Comparison of ENCODE assay signal across 8 cellular contexts in the genomic region with DNA sequence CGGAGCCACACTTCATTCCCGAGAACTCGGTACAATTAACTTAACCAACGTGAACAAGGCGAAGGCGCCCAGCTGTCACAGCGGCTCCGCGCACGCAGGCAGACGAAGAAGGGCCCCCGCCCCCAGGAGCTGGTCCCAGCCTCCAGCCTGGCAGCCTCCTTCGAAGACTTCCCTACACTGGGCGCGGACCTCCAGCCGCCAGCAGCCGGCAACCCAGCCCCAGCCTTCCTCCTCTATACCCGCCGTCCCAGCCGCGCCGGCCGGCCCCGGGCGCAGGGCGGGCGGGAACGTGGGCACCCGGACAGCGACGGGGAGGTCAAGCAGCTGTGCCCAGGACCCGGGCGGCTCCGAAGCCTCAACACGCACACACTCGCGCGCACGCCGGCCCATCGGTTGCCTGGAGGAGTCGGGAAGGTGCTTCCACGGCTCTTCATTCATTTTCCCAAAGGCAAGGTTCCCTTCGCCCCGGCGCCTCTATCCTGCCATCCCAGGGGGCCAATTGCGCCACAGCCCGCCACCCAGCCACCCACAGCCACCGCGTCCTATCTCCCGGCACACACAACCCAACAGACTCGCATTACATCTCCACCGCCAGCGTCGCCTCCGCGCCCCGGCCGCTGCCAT. TPM values are rescaled to one million over a fixed set of nuclear protein-coding genes. Genes with fewer than 3 reads are reported as not detected.
DNase-seq lines count a peak whose midpoint lies in the region; ATAC-seq and TF ChIP-seq lines count a peak whose summit lies in the region.

No MANE protein-coding gene starts in this region.

- peaks cover 0 to 7% of the 10 kb centered on the region in 2 donors for H3K27me3 ChIP-seq in tibial nerve

- no peak for TF ChIP-seq EP300 in tibial nerve (IDR thresholded peaks at IDR 0.05)

- no peak for ATAC-seq in GM18868 (IDR thresholded peaks at IDR 0.05; ENCODE audit: unreplicated experiment)

- H3K27ac ChIP-seq in tibial nerve = peak overlapping the region; percentile 44 to 91 (median 90)

- TF ChIP-seq POLR2A in tibial nerve (IDR thresholded peaks at IDR 0.05) = no peak

- WGBS in tibial nerve, 2 donors = 4 to 7% methylated on average over 29 to 59 of the region's 59 CpGs

- peak overlapping the region; percentile 41 to 77 (median 68) for H3K4me3 ChIP-seq in tibial nerve

- no peaks in the 10 kb centered on the region for H3K9me3 ChIP-seq in tibial nerve

- TF ChIP-seq CTCF in tibial nerve (IDR thresholded peaks at IDR 0.05) = no peak

- peaks cover 0 to 56% (median 21%) of the 10 kb centered on the region in 4 donors for H3K4me1 ChIP-seq in tibial nerve

- no peaks in the 10 kb centered on the region for H3K36me3 ChIP-seq in tibial nerve

- DNase-seq in Ammon's horn (ENCODE audit: low spot score) (peak; percentile 39), HuH-7 (ENCODE audit: low spot score) (peak; percentile 50), dermis blood vessel endothelial cell (peak; percentile 56), medulla oblongata (ENCODE audit: extremely low spot score) (peak; percentile 6), tibial nerve (ENCODE audit: low spot score in 2 of 2) (no peak), NCI-H2107 (lab: John Stamatoyannopoulos, UW) (no peak)
- DNase-seq in effector CD4-positive, alpha-beta T cell = no peak

RNA-seq across cellular contexts. Expression of gene CHST15, which starts 1.6 kb away (rescaled TPM):
- total RNA-seq in dermis blood vessel endothelial cell (93.0 and 99.0 TPM in 2 replicates), tibial nerve (10 to 100 TPM; 29.8 to 45.6 (median 34.3) TPM)

Comparison
In these comparisons a context has a peak if more than half of its experiments do, and no peak if none do; other contexts are left out.
1. DNase-seq: peak in Ammon's horn (single experiment), HuH-7 (single experiment), dermis blood vessel endothelial cell (single experiment) and medulla oblongata (single experiment); none in tibial nerve (0 of 2), NCI-H2107 (single experiment) and effector CD4-positive, alpha-beta T cell (single experiment).